Comparison of ENCODE assay signal across 3 cellular contexts in the genomic region with DNA sequence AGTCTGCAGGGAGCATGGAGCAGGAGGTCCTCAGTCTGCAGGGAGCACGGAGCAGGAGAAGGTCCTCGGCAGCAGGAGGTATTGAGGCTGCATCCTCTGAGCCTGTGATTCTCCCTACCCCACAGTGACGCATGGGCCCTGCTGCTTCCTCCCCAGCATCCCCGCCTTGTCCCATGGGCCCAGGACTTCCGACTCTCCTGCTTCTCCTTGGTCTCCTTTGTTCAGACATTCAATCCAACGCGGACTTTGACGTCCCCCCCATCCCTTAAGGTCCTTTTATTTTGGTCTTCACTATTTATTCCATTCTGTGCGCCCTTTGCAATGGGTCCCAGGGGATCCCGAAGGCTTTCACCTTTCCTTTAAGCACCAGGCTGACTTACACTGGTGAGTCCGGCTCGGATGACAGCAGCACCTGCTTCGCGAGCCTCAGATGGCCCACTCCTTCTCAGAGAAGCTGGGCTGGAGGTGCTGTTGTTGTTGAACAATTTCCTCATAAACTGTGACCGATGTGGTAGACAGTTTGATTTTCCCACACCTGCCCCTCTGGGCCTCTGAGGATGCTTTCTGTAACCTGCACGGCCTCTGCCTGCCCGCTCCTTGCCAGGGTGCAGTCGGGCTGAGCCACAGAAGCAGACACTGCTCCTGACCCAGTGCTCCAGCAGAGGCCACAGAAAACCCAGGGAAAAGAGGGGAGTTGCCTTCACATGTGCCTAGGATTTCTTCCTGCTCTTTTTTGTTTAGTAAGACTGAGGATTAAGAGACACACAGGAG.
TF ChIP-seq lines count a peak whose summit lies in the region.

No MANE protein-coding gene starts in this region.

TF ChIP-seq in H1, 55 proteins besides CTCF, POLR2A, EP300 and RAD21:
- TF ChIP-seq JUND (IDR thresholded peaks at IDR 0.05; ENCODE audit: low read length) (no peak), RFX5 (IDR thresholded peaks at IDR 0.05; ENCODE audit: borderline replicate concordance, low read depth, low read length) (no peak), GABPA (IDR thresholded peaks at IDR 0.05; ENCODE audit: borderline replicate concordance, insufficient read depth, low read length) (no peak), SIRT6 (IDR thresholded peaks at IDR 0.05; ENCODE audit: low read length) (no peak), CREB1 (IDR thresholded peaks at IDR 0.05) (no peak), POU5F1 (IDR thresholded peaks at IDR 0.05; ENCODE audit: low read depth, low read length) (no peak), POLR2AphosphoS5 (IDR thresholded peaks at IDR 0.05; ENCODE audit: low read depth, low read length) (no peak), CBX5 (IDR thresholded peaks at IDR 0.05; ENCODE audit: low read depth, low read length) (no peak), SAP30 (IDR thresholded peaks at IDR 0.05; ENCODE audit: insufficient read depth, insufficient replicate concordance, low read length) (no peak), BACH1 (IDR thresholded peaks at IDR 0.05; ENCODE audit: low read length) (no peak), RXRA (IDR thresholded peaks at IDR 0.05; ENCODE audit: insufficient read depth, low read depth, low read length) (no peak), ASH2L (IDR thresholded peaks at IDR 0.05; ENCODE audit: low read length) (no peak), JUN (IDR thresholded peaks at IDR 0.05; ENCODE audit: low read depth, low read length) (no peak), EGR1 (IDR thresholded peaks at IDR 0.05; ENCODE audit: borderline replicate concordance, low read depth, low read length) (no peak), NRF1 (IDR thresholded peaks at IDR 0.05; ENCODE audit: low read depth, low read length) (no peak)
- TF ChIP-seq, protein P1, sequence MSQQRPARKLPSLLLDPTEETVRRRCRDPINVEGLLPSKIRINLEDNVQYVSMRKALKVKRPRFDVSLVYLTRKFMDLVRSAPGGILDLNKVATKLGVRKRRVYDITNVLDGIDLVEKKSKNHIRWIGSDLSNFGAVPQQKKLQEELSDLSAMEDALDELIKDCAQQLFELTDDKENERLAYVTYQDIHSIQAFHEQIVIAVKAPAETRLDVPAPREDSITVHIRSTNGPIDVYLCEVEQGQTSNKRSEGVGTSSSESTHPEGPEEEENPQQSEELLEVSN (IDR thresholded peaks at IDR 0.05): no peak

TF ChIP-seq in SK-N-SH, 30 proteins besides CTCF, POLR2A, EP300 and RAD21:
- TF ChIP-seq FOXJ3 (CRISPR knock-in tag; IDR thresholded peaks at IDR 0.05): no peak
- TF ChIP-seq EZH2phosphoT487 (IDR thresholded peaks at IDR 0.05; ENCODE audit: borderline replicate concordance, low read depth): no peak
- TF ChIP-seq RFX5 (IDR thresholded peaks at IDR 0.05; ENCODE audit: low read length): no peak
- no peak for TF ChIP-seq MEF2A (IDR thresholded peaks at IDR 0.05; ENCODE audit: borderline replicate concordance, low read depth)
- no peak for TF ChIP-seq SMC3 (IDR thresholded peaks at IDR 0.05; ENCODE audit: low read depth, low read length)
- no peak for TF ChIP-seq ELF1 (IDR thresholded peaks at IDR 0.05)
- no peak for TF ChIP-seq NFIC (IDR thresholded peaks at IDR 0.05; ENCODE audit: borderline replicate concordance)
- TF ChIP-seq, protein P2, sequence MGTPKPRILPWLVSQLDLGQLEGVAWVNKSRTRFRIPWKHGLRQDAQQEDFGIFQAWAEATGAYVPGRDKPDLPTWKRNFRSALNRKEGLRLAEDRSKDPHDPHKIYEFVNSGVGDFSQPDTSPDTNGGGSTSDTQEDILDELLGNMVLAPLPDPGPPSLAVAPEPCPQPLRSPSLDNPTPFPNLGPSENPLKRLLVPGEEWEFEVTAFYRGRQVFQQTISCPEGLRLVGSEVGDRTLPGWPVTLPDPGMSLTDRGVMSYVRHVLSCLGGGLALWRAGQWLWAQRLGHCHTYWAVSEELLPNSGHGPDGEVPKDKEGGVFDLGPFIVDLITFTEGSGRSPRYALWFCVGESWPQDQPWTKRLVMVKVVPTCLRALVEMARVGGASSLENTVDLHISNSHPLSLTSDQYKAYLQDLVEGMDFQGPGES (IDR thresholded peaks at IDR 0.05; ENCODE audit: low read depth, low read length): no peak
- no peak for TF ChIP-seq TAF1 (IDR thresholded peaks at IDR 0.05; ENCODE audit: borderline replicate concordance, low read depth, low read length)
- TF ChIP-seq, protein P3, sequence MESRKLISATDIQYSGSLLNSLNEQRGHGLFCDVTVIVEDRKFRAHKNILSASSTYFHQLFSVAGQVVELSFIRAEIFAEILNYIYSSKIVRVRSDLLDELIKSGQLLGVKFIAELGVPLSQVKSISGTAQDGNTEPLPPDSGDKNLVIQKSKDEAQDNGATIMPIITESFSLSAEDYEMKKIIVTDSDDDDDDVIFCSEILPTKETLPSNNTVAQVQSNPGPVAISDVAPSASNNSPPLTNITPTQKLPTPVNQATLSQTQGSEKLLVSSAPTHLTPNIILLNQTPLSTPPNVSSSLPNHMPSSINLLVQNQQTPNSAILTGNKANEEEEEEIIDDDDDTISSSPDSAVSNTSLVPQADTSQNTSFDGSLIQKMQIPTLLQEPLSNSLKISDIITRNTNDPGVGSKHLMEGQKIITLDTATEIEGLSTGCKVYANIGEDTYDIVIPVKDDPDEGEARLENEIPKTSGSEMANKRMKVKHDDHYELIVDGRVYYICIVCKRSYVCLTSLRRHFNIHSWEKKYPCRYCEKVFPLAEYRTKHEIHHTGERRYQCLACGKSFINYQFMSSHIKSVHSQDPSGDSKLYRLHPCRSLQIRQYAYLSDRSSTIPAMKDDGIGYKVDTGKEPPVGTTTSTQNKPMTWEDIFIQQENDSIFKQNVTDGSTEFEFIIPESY (IDR thresholded peaks at IDR 0.05; ENCODE audit: borderline replicate concordance, low read depth): no peak
- TF ChIP-seq, protein P4, sequence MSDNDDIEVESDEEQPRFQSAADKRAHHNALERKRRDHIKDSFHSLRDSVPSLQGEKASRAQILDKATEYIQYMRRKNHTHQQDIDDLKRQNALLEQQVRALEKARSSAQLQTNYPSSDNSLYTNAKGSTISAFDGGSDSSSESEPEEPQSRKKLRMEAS (IDR thresholded peaks at IDR 0.05; ENCODE audit: low read depth): no peak
- TF ChIP-seq, protein P5, sequence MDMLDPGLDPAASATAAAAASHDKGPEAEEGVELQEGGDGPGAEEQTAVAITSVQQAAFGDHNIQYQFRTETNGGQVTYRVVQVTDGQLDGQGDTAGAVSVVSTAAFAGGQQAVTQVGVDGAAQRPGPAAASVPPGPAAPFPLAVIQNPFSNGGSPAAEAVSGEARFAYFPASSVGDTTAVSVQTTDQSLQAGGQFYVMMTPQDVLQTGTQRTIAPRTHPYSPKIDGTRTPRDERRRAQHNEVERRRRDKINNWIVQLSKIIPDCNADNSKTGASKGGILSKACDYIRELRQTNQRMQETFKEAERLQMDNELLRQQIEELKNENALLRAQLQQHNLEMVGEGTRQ (IDR thresholded peaks at IDR 0.05; ENCODE audit: borderline replicate concordance, low read depth, low read length): no peak
- TF ChIP-seq TCF12 (IDR thresholded peaks at IDR 0.05): no peak
- TF ChIP-seq, protein P6, sequence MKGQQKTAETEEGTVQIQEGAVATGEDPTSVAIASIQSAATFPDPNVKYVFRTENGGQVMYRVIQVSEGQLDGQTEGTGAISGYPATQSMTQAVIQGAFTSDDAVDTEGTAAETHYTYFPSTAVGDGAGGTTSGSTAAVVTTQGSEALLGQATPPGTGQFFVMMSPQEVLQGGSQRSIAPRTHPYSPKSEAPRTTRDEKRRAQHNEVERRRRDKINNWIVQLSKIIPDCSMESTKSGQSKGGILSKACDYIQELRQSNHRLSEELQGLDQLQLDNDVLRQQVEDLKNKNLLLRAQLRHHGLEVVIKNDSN (IDR thresholded peaks at IDR 0.05; ENCODE audit: borderline replicate concordance, low read depth): no peak

TF ChIP-seq in HEK293T, 16 proteins besides CTCF, POLR2A, EP300 and RAD21:
- TF ChIP-seq ZNF384 (IDR thresholded peaks at IDR 0.05) (no peak), FOXA1 (IDR thresholded peaks at IDR 0.05) (no peak), BHLHE40 (IDR thresholded peaks at IDR 0.05; ENCODE audit: borderline replicate concordance) (no peak), L3MBTL2 (conservative IDR thresholded peaks at IDR 0.05) (no peak), TARDBP (IDR thresholded peaks at IDR 0.05) (no peak), FOXM1 (IDR thresholded peaks at IDR 0.05; ENCODE audit: borderline replicate concordance) (no peak), ARNT (IDR thresholded peaks at IDR 0.05) (no peak), LEF1 (IDR thresholded peaks at IDR 0.05; ENCODE audit: borderline replicate concordance) (no peak), CTBP1 (IDR thresholded peaks at IDR 0.05; ENCODE audit: borderline replicate concordance) (no peak), ELF4 (IDR thresholded peaks at IDR 0.05) (no peak), SUZ12 (IDR thresholded peaks at IDR 0.05) (no peak), NFRKB (IDR thresholded peaks at IDR 0.05) (no peak), FOXK2 (IDR thresholded peaks at IDR 0.05) (no peak), SP1 (IDR thresholded peaks at IDR 0.05) (no peak), HDGF (IDR thresholded peaks at IDR 0.05; ENCODE audit: borderline replicate concordance) (no peak)
- TF ChIP-seq, protein P7, sequence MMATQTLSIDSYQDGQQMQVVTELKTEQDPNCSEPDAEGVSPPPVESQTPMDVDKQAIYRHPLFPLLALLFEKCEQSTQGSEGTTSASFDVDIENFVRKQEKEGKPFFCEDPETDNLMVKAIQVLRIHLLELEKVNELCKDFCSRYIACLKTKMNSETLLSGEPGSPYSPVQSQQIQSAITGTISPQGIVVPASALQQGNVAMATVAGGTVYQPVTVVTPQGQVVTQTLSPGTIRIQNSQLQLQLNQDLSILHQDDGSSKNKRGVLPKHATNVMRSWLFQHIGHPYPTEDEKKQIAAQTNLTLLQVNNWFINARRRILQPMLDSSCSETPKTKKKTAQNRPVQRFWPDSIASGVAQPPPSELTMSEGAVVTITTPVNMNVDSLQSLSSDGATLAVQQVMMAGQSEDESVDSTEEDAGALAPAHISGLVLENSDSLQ (IDR thresholded peaks at IDR 0.05): no peak
